ENCODE assay signal across 8 cellular contexts in genomic region chr5:138077064-138077696, GRCh38. TPM values are rescaled to one million over a fixed set of nuclear protein-coding genes. Genes with fewer than 3 reads are reported as not detected.
DNase-seq lines count a peak whose midpoint lies in the region; ATAC-seq and TF ChIP-seq lines count a peak whose summit lies in the region.

No MANE protein-coding gene starts in this region.

- DNase-seq in AG04450 (ENCODE audit: low read depth, low spot score) (peak; percentile 23), GM13976 (ENCODE audit: low spot score) (peak; percentile 66), NCI-H2227 (lab: John Stamatoyannopoulos, UW; ENCODE audit: unreplicated experiment) (peak; percentile 69), mesothelial cell of epicardium (ENCODE audit: low spot score in 2 of 2, unreplicated experiment in 2 of 2) (peak; percentile 35 to 73), GM19240 (ENCODE audit: insufficient read length, low spot score) (no peak)
- DNase-seq in activated CD4-positive, alpha-beta T cell treated with anti-CD3 and anti-CD28 coated beads for 48 hours: peak; percentile 65
- DNase-seq in effector memory CD8-positive, alpha-beta T cell: peak; percentile 24 to 38 (median 32)
- DNase-seq in stimulated activated naive CD4-positive, alpha-beta T cell (lab: John Stamatoyannopoulos, UW): peak; percentile 14 to 59 (median 32)

- no peak overlapping the region for H3K27ac ChIP-seq in AG04450 (ENCODE audit: low read depth, low read length)

- peaks cover 4% of the 10 kb centered on the region for H3K27me3 ChIP-seq in AG04450 (ENCODE audit: control insufficient read depth, insufficient read depth, low read length)

- H3K4me3 ChIP-seq in AG04450 (ENCODE audit: low read depth, low read length): no peak overlapping the region

- no peak for ATAC-seq in effector memory CD8-positive, alpha-beta T cell (replicated peaks)

- no peaks in the 10 kb centered on the region for H3K27me3 Mint-ChIP-seq in effector memory CD8-positive, alpha-beta T cell
- peaks cover 1% of the 10 kb centered on the region for H3K27me3 Mint-ChIP-seq in mesothelial cell of epicardium (ENCODE audit: low read depth)

- CTCF ChIA-PET in AG04450 (lab: Charles Lee): interaction anchor here (0.5 to 6.4 kb wide), 42 partner anchors 11 to 456 kb away, joined by 3 to 158 read pairs (median 5); partner anchors contain the start of genes BRD8 and NME5

- no peak overlapping the region for H3K4me3 Mint-ChIP-seq in effector memory CD8-positive, alpha-beta T cell
- no peak overlapping the region for H3K4me3 Mint-ChIP-seq in mesothelial cell of epicardium

- POLR2A ChIA-PET in AG04450 (lab: Yijun Ruan, JAX): no interaction called here

- in situ Hi-C loops in GM13976 (cut with MboI; ENCODE audit: low sequenced_read_pairs, unreplicated experiment): loop anchor here (10.0 kb wide), 1 partner anchor 58 kb away; the partner anchor contains the start of gene NME5

- no peak overlapping the region for H3K27ac Mint-ChIP-seq in effector memory CD8-positive, alpha-beta T cell
- no peak overlapping the region for H3K27ac Mint-ChIP-seq in mesothelial cell of epicardium

- H3K36me3 Mint-ChIP-seq in effector memory CD8-positive, alpha-beta T cell (ENCODE audit: insufficient read depth): peaks cover 3% of the 10 kb centered on the region
- H3K36me3 Mint-ChIP-seq in mesothelial cell of epicardium: no peaks in the 10 kb centered on the region

- H3K4me1 Mint-ChIP-seq in effector memory CD8-positive, alpha-beta T cell (ENCODE audit: low read depth in 2 of 2): no peaks in the 10 kb centered on the region
- no peaks in the 10 kb centered on the region for H3K4me1 Mint-ChIP-seq in mesothelial cell of epicardium

- no peaks in the 10 kb centered on the region for H3K9me3 Mint-ChIP-seq in effector memory CD8-positive, alpha-beta T cell
- H3K9me3 Mint-ChIP-seq in mesothelial cell of epicardium: no peaks in the 10 kb centered on the region

- peak; percentile 93 for TF ChIP-seq CTCF in AG04450 (IDR thresholded peaks at IDR 0.05; ENCODE audit: low read depth, low read length)
- TF ChIP-seq CTCF in GM13976 (IDR thresholded peaks at IDR 0.05; ENCODE audit: borderline replicate concordance, control extremely low read depth, extremely low read depth, insufficient read depth, missing control alignments): peak; percentile 78
- TF ChIP-seq CTCF in mesothelial cell of epicardium (IDR thresholded peaks at IDR 0.05; ENCODE audit: unreplicated experiment): peak; percentile 79

- H3K9me3 ChIP-seq in AG04450 (ENCODE audit: control insufficient read depth, insufficient read depth, low read length): no peaks in the 10 kb centered on the region

RNA-seq across cellular contexts. Expression of gene WNT8A, which starts 6.7 kb away (rescaled TPM):
- not detected in 2 replicates for polyA plus RNA-seq in AG04450 (2011; rRNA removed)
- not detected in 2 replicates for polyA minus RNA-seq in AG04450 (2011; rRNA and poly(A)+ RNA removed)
- not detected in 3 replicates for total RNA-seq in mesothelial cell of epicardium

RNA-seq across cellular contexts. Expression of gene FAM13B, which starts 44.3 kb away (rescaled TPM):
- polyA plus RNA-seq in AG04450 (2011; rRNA removed): 19.0 and 25.0 TPM in 2 replicates
- 11.2 and 24.5 TPM in 2 replicates for polyA minus RNA-seq in AG04450 (2011; rRNA and poly(A)+ RNA removed)
- total RNA-seq in mesothelial cell of epicardium: 52.5 to 57.9 TPM (median 56.4 TPM) in 3 replicates
